1 cellular context compared by ENCODE assay signal in the genomic region with DNA sequence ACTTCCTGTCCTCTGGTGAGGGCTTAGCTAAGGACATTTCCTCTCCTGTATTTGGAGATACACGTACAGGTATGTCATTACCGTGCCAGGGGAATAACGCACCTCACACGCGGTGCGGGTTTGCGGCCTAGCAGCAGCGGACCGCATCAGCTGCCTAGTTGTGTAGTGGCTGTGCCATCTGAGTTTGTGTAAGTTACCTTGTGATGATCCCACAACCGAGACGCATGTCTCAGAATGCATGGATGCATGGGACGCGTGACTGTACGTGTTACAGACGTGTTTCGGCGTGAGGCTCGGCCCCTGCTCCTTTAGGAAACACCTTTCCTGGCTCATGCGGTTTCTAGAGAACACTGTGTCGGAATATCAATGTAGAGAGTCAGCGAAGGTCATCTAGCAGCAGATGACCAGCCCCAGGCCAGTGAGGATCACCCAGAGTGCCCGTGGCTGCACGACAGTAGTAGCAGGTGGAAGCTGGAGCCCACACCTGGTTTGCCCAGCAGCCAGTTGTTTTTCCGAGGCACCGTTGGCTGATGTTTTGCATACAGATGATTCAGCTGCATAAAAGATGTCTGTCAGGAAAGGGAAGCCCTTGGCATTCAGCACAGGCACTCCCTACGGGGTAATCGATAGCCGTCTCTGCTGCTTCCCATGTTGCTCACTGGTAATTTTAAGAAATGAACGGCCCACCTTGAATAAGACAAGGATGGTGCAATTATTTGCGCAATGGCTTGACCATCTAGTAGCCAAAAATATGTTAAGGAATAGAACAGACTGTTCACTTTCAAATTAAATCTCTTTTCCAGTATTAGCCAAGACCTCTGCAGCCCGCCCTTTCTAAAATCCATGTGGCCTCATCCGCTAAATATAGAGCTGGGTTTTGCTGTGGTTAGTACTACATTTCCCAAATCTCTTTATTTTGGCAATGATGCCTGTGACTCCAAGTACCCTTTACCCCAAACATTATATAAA.
TF ChIP-seq lines count a peak whose summit lies in the region.

No MANE protein-coding gene starts in this region.

TF ChIP-seq in HepG2, 621 proteins besides CTCF, POLR2A, EP300 and RAD21 (continued from another document and continues in another):
- peak; percentile 60; the same call in 1 of the 2 replicates for TF ChIP-seq ATF7-NPFF (CRISPR knock-in tag; IDR thresholded peaks at IDR 0.05; ENCODE audit: low read depth)
- TF ChIP-seq, protein P1, sequence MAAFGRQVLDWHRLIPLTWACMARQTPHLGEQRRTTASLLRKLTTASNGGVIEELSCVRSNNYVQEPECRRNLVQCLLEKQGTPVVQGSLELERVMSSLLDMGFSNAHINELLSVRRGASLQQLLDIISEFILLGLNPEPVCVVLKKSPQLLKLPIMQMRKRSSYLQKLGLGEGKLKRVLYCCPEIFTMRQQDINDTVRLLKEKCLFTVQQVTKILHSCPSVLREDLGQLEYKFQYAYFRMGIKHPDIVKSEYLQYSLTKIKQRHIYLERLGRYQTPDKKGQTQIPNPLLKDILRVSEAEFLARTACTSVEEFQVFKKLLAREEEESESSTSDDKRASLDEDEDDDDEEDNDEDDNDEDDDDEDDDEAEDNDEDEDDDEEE (CRISPR knock-in tag; IDR thresholded peaks at IDR 0.05), result peak; percentile 78; the same call in 1 of the 2 replicates
- TF ChIP-seq GFI1 (CRISPR knock-in tag; IDR thresholded peaks at IDR 0.05; ENCODE audit: borderline replicate concordance), result no peak
- TF ChIP-seq ZNF788 (CRISPR knock-in tag; IDR thresholded peaks at IDR 0.05; ENCODE audit: borderline replicate concordance), result peak; percentile 39; the same call in 1 of the 2 replicates
- peak; percentile 36 for TF ChIP-seq ZEB1 (IDR thresholded peaks at IDR 0.05; ENCODE audit: insufficient replicate concordance, low read depth)
- TF ChIP-seq NFE2 (CRISPR knock-in tag; IDR thresholded peaks at IDR 0.05), result no peak
- no peak for TF ChIP-seq ATF7 (IDR thresholded peaks at IDR 0.05)
- no peak for TF ChIP-seq ATF7 (CRISPR knock-in tag; IDR thresholded peaks at IDR 0.05)
- TF ChIP-seq ZFP90 (CRISPR knock-in tag; IDR thresholded peaks at IDR 0.05; ENCODE audit: borderline replicate concordance), result no peak
- TF ChIP-seq ZNF260 (CRISPR knock-in tag; IDR thresholded peaks at IDR 0.05; ENCODE audit: borderline replicate concordance, low read depth), result no peak
- TF ChIP-seq JUNB (CRISPR knock-in tag; IDR thresholded peaks at IDR 0.05; ENCODE audit: borderline replicate concordance), result no peak
- no peak for TF ChIP-seq ZNF430 (CRISPR knock-in tag; IDR thresholded peaks at IDR 0.05)
- TF ChIP-seq, protein P2, sequence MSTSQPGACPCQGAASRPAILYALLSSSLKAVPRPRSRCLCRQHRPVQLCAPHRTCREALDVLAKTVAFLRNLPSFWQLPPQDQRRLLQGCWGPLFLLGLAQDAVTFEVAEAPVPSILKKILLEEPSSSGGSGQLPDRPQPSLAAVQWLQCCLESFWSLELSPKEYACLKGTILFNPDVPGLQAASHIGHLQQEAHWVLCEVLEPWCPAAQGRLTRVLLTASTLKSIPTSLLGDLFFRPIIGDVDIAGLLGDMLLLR (CRISPR knock-in tag; IDR thresholded peaks at IDR 0.05), result 0 out of 2 replicates have a peak, but pooled peaks have one; percentile 31
- TF ChIP-seq TEAD2 (CRISPR knock-in tag; IDR thresholded peaks at IDR 0.05), result no peak
- TF ChIP-seq ZNF569 (CRISPR knock-in tag; IDR thresholded peaks at IDR 0.05; ENCODE audit: borderline replicate concordance), result no peak
- TF ChIP-seq ZNF205 (CRISPR knock-in tag; IDR thresholded peaks at IDR 0.05), result no peak
- TF ChIP-seq, protein P3, sequence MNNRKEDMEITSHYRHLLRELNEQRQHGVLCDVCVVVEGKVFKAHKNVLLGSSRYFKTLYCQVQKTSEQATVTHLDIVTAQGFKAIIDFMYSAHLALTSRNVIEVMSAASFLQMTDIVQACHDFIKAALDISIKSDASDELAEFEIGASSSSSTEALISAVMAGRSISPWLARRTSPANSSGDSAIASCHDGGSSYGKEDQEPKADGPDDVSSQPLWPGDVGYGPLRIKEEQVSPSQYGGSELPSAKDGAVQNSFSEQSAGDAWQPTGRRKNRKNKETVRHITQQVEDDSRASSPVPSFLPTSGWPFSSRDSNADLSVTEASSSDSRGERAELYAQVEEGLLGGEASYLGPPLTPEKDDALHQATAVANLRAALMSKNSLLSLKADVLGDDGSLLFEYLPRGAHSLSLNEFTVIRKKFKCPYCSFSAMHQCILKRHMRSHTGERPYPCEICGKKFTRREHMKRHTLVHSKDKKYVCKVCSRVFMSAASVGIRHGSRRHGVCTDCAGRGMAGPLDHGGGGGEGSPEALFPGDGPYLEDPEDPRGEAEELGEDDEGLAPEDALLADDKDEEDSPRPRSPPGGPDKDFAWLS (CRISPR knock-in tag; IDR thresholded peaks at IDR 0.05; ENCODE audit: borderline replicate concordance), result no peak
- no peak for TF ChIP-seq MIXL1 (CRISPR knock-in tag; IDR thresholded peaks at IDR 0.05)
- no peak for TF ChIP-seq ZNF432 (CRISPR knock-in tag; IDR thresholded peaks at IDR 0.05; ENCODE audit: borderline replicate concordance)
- TF ChIP-seq HNRNPK (IDR thresholded peaks at IDR 0.05; ENCODE audit: low read depth, low read length, poor library complexity, severe bottlenecking), result no peak
- TF ChIP-seq, protein P4, sequence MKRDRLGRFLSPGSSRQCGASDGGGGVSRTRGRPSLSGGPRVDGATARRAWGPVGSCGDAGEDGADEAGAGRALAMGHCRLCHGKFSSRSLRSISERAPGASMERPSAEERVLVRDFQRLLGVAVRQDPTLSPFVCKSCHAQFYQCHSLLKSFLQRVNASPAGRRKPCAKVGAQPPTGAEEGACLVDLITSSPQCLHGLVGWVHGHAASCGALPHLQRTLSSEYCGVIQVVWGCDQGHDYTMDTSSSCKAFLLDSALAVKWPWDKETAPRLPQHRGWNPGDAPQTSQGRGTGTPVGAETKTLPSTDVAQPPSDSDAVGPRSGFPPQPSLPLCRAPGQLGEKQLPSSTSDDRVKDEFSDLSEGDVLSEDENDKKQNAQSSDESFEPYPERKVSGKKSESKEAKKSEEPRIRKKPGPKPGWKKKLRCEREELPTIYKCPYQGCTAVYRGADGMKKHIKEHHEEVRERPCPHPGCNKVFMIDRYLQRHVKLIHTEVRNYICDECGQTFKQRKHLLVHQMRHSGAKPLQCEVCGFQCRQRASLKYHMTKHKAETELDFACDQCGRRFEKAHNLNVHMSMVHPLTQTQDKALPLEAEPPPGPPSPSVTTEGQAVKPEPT (CRISPR knock-in tag; IDR thresholded peaks at IDR 0.05; ENCODE audit: low read depth), result no peak
- no peak for TF ChIP-seq AHR (CRISPR knock-in tag; IDR thresholded peaks at IDR 0.05)
- TF ChIP-seq HOXD1 (CRISPR knock-in tag; IDR thresholded peaks at IDR 0.05), result no peak
- 0 out of 2 replicates have a peak, but pooled peaks have one; percentile 53 for TF ChIP-seq ZNF563 (CRISPR knock-in tag; IDR thresholded peaks at IDR 0.05)
- TF ChIP-seq ARNTL (CRISPR knock-in tag; IDR thresholded peaks at IDR 0.05), result peak; percentile 22; the same call in 1 of the 2 replicates
- no peak for TF ChIP-seq HOXA3 (CRISPR knock-in tag; IDR thresholded peaks at IDR 0.05)
- no peak for TF ChIP-seq ZNF775 (CRISPR knock-in tag; IDR thresholded peaks at IDR 0.05; ENCODE audit: borderline replicate concordance)
- peak; percentile 44; the same call in 1 of the 2 replicates for TF ChIP-seq CEBPB (IDR thresholded peaks at IDR 0.05; ENCODE audit: borderline replicate concordance, low read depth, low read length)
- TF ChIP-seq, protein P5, sequence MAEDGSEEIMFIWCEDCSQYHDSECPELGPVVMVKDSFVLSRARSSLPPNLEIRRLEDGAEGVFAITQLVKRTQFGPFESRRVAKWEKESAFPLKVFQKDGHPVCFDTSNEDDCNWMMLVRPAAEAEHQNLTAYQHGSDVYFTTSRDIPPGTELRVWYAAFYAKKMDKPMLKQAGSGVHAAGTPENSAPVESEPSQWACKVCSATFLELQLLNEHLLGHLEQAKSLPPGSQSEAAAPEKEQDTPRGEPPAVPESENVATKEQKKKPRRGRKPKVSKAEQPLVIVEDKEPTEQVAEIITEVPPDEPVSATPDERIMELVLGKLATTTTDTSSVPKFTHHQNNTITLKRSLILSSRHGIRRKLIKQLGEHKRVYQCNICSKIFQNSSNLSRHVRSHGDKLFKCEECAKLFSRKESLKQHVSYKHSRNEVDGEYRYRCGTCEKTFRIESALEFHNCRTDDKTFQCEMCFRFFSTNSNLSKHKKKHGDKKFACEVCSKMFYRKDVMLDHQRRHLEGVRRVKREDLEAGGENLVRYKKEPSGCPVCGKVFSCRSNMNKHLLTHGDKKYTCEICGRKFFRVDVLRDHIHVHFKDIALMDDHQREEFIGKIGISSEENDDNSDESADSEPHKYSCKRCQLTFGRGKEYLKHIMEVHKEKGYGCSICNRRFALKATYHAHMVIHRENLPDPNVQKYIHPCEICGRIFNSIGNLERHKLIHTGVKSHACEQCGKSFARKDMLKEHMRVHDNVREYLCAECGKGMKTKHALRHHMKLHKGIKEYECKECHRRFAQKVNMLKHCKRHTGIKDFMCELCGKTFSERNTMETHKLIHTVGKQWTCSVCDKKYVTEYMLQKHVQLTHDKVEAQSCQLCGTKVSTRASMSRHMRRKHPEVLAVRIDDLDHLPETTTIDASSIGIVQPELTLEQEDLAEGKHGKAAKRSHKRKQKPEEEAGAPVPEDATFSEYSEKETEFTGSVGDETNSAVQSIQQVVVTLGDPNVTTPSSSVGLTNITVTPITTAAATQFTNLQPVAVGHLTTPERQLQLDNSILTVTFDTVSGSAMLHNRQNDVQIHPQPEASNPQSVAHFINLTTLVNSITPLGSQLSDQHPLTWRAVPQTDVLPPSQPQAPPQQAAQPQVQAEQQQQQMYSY (CRISPR knock-in tag; IDR thresholded peaks at IDR 0.05), result no peak; the same call in 1 of the 2 replicates
- no peak for TF ChIP-seq HMG20A (CRISPR knock-in tag; IDR thresholded peaks at IDR 0.05; ENCODE audit: borderline replicate concordance)
- TF ChIP-seq ERF (CRISPR knock-in tag; IDR thresholded peaks at IDR 0.05), result 0 out of 2 replicates have a peak, but pooled peaks have one; percentile 67
- no peak for TF ChIP-seq ZNF589 (CRISPR knock-in tag; conservative IDR thresholded peaks at IDR 0.05)
- TF ChIP-seq ZNF552 (CRISPR knock-in tag; IDR thresholded peaks at IDR 0.05; ENCODE audit: borderline replicate concordance), result 0 out of 2 replicates have a peak, but pooled peaks have one; percentile 30
- TF ChIP-seq NFYC (CRISPR knock-in tag; IDR thresholded peaks at IDR 0.05), result no peak
- TF ChIP-seq SP140L (CRISPR knock-in tag; IDR thresholded peaks at IDR 0.05; ENCODE audit: borderline replicate concordance), result no peak
- TF ChIP-seq, protein P6, sequence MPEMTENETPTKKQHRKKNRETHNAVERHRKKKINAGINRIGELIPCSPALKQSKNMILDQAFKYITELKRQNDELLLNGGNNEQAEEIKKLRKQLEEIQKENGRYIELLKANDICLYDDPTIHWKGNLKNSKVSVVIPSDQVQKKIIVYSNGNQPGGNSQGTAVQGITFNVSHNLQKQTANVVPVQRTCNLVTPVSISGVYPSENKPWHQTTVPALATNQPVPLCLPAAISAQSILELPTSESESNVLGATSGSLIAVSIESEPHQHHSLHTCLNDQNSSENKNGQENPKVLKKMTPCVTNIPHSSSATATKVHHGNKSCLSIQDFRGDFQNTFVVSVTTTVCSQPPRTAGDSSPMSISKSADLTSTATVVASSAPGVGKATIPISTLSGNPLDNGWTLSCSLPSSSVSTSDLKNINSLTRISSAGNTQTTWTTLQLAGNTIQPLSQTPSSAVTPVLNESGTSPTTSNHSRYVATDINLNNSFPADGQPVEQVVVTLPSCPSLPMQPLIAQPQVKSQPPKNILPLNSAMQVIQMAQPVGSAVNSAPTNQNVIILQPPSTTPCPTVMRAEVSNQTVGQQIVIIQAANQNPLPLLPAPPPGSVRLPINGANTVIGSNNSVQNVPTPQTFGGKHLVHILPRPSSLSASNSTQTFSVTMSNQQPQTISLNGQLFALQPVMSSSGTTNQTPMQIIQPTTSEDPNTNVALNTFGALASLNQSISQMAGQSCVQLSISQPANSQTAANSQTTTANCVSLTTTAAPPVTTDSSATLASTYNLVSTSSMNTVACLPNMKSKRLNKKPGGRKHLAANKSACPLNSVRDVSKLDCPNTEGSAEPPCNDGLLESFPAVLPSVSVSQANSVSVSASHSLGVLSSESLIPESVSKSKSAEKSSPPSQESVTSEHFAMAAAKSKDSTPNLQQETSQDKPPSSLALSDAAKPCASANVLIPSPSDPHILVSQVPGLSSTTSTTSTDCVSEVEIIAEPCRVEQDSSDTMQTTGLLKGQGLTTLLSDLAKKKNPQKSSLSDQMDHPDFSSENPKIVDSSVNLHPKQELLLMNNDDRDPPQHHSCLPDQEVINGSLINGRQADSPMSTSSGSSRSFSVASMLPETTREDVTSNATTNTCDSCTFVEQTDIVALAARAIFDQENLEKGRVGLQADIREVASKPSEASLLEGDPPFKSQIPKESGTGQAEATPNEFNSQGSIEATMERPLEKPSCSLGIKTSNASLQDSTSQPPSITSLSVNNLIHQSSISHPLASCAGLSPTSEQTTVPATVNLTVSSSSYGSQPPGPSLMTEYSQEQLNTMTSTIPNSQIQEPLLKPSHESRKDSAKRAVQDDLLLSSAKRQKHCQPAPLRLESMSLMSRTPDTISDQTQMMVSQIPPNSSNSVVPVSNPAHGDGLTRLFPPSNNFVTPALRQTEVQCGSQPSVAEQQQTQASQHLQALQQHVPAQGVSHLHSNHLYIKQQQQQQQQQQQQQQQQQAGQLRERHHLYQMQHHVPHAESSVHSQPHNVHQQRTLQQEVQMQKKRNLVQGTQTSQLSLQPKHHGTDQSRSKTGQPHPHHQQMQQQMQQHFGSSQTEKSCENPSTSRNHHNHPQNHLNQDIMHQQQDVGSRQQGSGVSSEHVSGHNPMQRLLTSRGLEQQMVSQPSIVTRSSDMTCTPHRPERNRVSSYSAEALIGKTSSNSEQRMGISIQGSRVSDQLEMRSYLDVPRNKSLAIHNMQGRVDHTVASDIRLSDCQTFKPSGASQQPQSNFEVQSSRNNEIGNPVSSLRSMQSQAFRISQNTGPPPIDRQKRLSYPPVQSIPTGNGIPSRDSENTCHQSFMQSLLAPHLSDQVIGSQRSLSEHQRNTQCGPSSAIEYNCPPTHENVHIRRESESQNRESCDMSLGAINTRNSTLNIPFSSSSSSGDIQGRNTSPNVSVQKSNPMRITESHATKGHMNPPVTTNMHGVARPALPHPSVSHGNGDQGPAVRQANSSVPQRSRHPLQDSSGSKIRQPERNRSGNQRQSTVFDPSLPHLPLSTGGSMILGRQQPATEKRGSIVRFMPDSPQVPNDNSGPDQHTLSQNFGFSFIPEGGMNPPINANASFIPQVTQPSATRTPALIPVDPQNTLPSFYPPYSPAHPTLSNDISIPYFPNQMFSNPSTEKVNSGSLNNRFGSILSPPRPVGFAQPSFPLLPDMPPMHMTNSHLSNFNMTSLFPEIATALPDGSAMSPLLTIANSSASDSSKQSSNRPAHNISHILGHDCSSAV (CRISPR knock-in tag; IDR thresholded peaks at IDR 0.05; ENCODE audit: borderline replicate concordance), result no peak
- no peak for TF ChIP-seq JARID2 (CRISPR knock-in tag; IDR thresholded peaks at IDR 0.05; ENCODE audit: insufficient replicate concordance)
- TF ChIP-seq ZSCAN9 (CRISPR knock-in tag; IDR thresholded peaks at IDR 0.05; ENCODE audit: borderline replicate concordance), result no peak
- TF ChIP-seq, protein P7, sequence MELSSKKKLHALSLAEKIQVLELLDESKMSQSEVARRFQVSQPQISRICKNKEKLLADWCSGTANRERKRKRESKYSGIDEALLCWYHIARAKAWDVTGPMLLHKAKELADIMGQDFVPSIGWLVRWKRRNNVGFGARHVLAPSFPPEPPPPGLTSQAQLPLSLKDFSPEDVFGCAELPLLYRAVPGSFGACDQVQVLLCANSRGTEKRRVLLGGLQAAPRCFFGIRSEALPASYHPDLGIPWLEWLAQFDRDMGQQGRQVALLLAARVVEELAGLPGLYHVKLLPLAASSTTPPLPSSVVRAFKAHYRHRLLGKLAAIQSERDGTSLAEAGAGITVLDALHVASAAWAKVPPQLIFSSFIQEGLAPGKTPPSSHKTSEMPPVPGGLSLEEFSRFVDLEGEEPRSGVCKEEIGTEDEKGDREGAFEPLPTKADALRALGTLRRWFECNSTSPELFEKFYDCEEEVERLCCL (CRISPR knock-in tag; IDR thresholded peaks at IDR 0.05; ENCODE audit: borderline replicate concordance), result no peak
- TF ChIP-seq PLRG1 (conservative IDR thresholded peaks at IDR 0.05), result no peak
- TF ChIP-seq SRSF1 (optimal IDR thresholded peaks at IDR 0.05; ENCODE audit: low read depth, low read length), result no peak
